8 cellular contexts compared by ENCODE assay signal in the genomic region with DNA sequence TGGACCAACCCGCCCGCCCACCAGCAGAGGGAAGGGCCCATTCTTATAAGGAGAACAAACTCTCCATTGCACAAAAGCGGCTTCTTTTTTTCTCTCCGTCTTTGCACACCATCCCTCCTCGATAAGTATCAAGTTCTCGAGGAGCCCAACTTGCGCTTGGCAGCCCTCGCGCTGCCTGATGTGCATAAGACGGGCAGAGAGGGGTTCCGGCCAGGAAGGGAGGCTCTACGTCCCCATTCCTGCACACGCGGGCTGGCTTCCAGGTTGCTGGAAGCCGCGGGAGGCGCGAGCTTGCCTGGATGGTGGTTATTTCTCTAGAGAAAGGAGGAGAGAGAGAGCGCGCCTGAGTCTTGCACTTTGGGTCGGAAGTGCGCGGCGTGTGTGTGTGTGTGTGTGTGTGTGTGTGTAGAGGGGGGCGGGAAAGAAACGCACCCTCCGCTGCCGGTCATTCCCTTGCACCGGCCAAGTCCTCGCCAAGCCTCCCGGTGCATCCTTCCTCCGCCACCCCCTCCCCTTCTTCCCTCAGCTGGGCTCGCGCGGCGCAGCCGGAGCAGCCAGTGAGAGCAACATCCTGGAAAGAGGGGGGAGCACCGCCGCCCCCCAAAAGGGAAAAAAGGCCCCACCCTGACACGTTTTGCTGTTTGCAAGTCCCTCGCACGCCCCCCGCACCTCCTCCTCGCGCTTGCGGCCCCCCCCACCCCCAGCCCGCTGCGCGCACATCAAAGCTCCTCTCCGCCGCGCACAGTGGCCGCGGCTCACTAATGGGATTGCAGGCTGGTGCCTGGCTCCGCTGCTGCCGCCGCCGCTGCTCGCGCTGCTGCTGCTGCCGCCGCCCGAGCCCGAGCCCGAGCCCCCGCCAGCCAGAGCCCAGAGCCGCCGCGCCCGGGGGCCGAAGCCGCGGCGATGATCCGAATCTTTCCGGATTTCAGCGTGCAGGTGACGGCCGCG. TPM values are rescaled to one million over a fixed set of nuclear protein-coding genes. Genes with fewer than 3 reads are reported as not detected.
DNase-seq lines count a peak whose midpoint lies in the region; ATAC-seq lines count a peak whose summit lies in the region.

No MANE protein-coding gene starts in this region.

- H3K9me3 ChIP-seq in HUES64 (ENCODE audit: insufficient read depth, low read depth, low read length) (no peaks in the 10 kb centered on the region), iPS-20b (ENCODE audit: insufficient read depth, low read depth, low read length) (no peaks in the 10 kb centered on the region)

- H3K27me3 ChIP-seq in HUES64 (ENCODE audit: insufficient read depth, low read length) (peaks cover 80% of the 10 kb centered on the region), iPS-20b (ENCODE audit: insufficient read depth, low read length) (peaks cover 78% of the 10 kb centered on the region)

- DNase-seq in AG08396 (ENCODE audit: low spot score) (peak; percentile 50), NCI-H446 treated with DMSO at 0.1 percent for 48 hours (lab: John Stamatoyannopoulos, UW) (no peak)

- H3K36me3 ChIP-seq in HUES64 (ENCODE audit: insufficient read depth, low read length) = no peaks in the 10 kb centered on the region
- no peaks in the 10 kb centered on the region for H3K36me3 ChIP-seq in iPS-20b (ENCODE audit: insufficient read depth, low read depth, low read length)

- WGBS in HUES64 = under 1% methylated on average over 76 of the region's 80 CpGs

- H3K9ac ChIP-seq in HUES64 (ENCODE audit: low read depth, low read length) (peak overlapping the region; percentile 10; the same call in 1 of the 2 replicates), iPS-20b (ENCODE audit: low read depth, low read length) (peak overlapping the region; percentile 65; the same call in 1 of the 2 replicates)

- H3K27ac ChIP-seq in HUES64 (ENCODE audit: low read depth, low read length) (no peak overlapping the region), angular gyrus (ENCODE audit: low read depth, low read length) (peak overlapping the region; percentile 40), iPS-20b (ENCODE audit: low read length) (no peak overlapping the region), skin epidermis (no peak overlapping the region)

- H3K4me1 ChIP-seq in HUES64 (ENCODE audit: insufficient read depth, low read length) = peaks cover 36% of the 10 kb centered on the region
- peaks cover 25% of the 10 kb centered on the region for H3K4me1 ChIP-seq in iPS-20b (ENCODE audit: insufficient read depth, low read length)

- ATAC-seq in HG03175 (IDR thresholded peaks at IDR 0.05; ENCODE audit: unreplicated experiment) (no peak), GM21717 (IDR thresholded peaks at IDR 0.05; ENCODE audit: unreplicated experiment) (no peak)

- H3K4me3 ChIP-seq in HUES64 (ENCODE audit: low read length) = peak overlapping the region; percentile 68
- peak overlapping the region; percentile 85 for H3K4me3 ChIP-seq in iPS-20b (ENCODE audit: low read length)
- peak overlapping the region in 6 of 7 experiments; percentile 10 to 37 (median 14) for H3K4me3 ChIP-seq in skin epidermis

RNA-seq across cellular contexts. Expression of a gene that starts 4.5 kb away (rescaled TPM):
- 1.7 TPM for polyA plus RNA-seq in HUES64 (2013, experiment 1 of 2)
- polyA plus RNA-seq in HUES64 (2013, experiment 2 of 2) = 1.8 TPM

Comparison
In these comparisons a context has a peak if more than half of its experiments do, and no peak if none do; other contexts are left out.
1. H3K4me3 ChIP-seq: peak in every context shown above with its lines; median percentile 85 in iPS-20b; 68 in HUES64; 14 in skin epidermis.